In the genomic region with DNA sequence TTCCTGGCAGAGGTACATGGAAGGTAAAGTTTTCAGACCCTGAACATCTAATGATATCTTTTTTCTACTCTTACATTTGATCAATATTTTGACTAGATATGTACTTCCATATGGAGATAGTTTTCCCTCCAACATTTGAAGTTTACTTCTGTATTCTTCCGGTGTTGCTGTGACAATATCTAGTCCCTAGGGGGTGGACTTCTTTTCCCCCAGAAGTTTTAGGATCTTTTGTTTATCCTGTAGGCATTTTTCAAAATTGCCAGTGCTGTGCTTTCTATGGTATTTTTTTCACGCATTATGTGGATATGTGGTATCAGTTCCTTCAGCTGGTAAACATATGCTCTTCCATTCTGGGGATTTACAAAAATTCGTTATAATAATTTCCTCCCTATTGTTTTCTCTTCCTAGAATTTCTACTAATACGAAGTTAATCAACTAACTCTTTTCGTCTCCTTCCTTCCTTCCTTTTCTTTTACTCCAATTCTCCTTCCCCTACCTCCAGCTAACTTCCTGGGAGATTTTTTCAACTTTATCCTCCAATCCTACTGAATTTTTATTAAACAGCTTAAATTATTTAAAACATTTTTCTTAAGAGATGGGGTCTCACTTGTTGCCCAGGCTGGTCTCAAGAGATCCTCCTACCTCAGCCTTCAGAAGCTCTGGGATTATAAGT, we compare ENCODE assay signal across 21 cellular contexts. TPM values are rescaled to one million over a fixed set of nuclear protein-coding genes. Genes with fewer than 3 reads are reported as not detected.
A peak's percentile ranks its signal among the peaks of the same experiment; 100 is the strongest.
DNase-seq lines count a peak whose midpoint lies in the region; ATAC-seq and TF ChIP-seq lines count a peak whose summit lies in the region.
"Had no signal": no experiment of that assay in that cellular context is flagged by ENCODE, and none has a peak within 500 bp of the region (broad histone marks: within the 10 kb centered on the region; RNA-seq: fewer than 3 reads in every experiment).

No MANE protein-coding gene starts in this region.

- peaks cover 22% of the 10 kb centered on the region for H3K27me3 ChIP-seq in BE2C
- H3K27me3 ChIP-seq in HCT116 (ENCODE audit: insufficient read depth, low read length): peaks cover 19% of the 10 kb centered on the region; the same call in 1 of the 2 replicates

- H3K9me2 ChIP-seq in HCT116 (ENCODE audit: insufficient read depth): no peaks in the 10 kb centered on the region

- H3K4me3 Mint-ChIP-seq in WTC11 (no peak overlapping the region), mesothelial cell of epicardium (no peak overlapping the region)
- H3K4me3 Mint-ChIP-seq: CD14-positive monocyte; CD8-positive, alpha-beta memory T cell had no signal

- H3K79me2 ChIP-seq in HCT116 (ENCODE audit: insufficient read depth, low read length): no peaks in the 10 kb centered on the region

- no peaks in the 10 kb centered on the region for H3K36me3 ChIP-seq in BE2C
- H3K36me3 ChIP-seq in HCT116 (ENCODE audit: control insufficient read depth in 1 of 2, insufficient read depth in 2 of 2, low read length in 2 of 2): no peaks in the 10 kb centered on the region
- H3K36me3 ChIP-seq: Peyer's patch had no signal

- no peak for DNase-seq in BE2C
- DNase-seq in HCT116 (ENCODE audit: low read depth, low spot score): no peak
- DNase-seq in WTC11 (ENCODE audit: low spot score): no peak
- DNase-seq in mesothelial cell of epicardium (ENCODE audit: low spot score in 2 of 2, unreplicated experiment in 2 of 2): no peak
- DNase-seq in GM20000 (ENCODE audit: low spot score): no peak
- DNase-seq in H4 (ENCODE audit: low spot score): no peak
- no peak for DNase-seq in GM19240 (ENCODE audit: insufficient read length, low spot score)
- DNase-seq: CD8-positive, alpha-beta memory T cell; EL; GF-D8; KBM-7; MM.1S; NCI-H1417 treated with DMSO at 0.1 percent for 48 hours; NCI-H1694 treated with DMSO at 0.1 percent for 48 hours; NCI-H2081; NCI-H2227 treated with DMSO at 0.1 percent for 48 hours; NCI-H526 treated with DMSO at 0.1 percent for 48 hours; Peyer's patch; SIG-M5 had no signal

- H3K27me3 Mint-ChIP-seq in WTC11 (ENCODE audit: low read depth) (peaks cover 27% of the 10 kb centered on the region), mesothelial cell of epicardium (ENCODE audit: low read depth) (peaks cover 56% of the 10 kb centered on the region)

- H4K20me1 ChIP-seq in HCT116 (ENCODE audit: insufficient read depth): no peaks in the 10 kb centered on the region

- H3K27ac ChIP-seq in HCT116 (ENCODE audit: low read depth, low read length): no peak overlapping the region
- H3K27ac ChIP-seq: Peyer's patch, SK-N-MC had no signal

- RAD21 ChIA-PET in HCT116 (lab: Charles Lee; ENCODE audit: low non-redundant PET in 1 of 2, low total read pairs in 2 of 2, uncharacterized antibody in 2 of 2, unreplicated experiment in 2 of 2): no interaction called here

- H3K9me3 ChIP-seq in BE2C (no peaks in the 10 kb centered on the region), HCT116 (ENCODE audit: control insufficient read depth in 1 of 2, insufficient read depth in 1 of 2, low read depth in 1 of 2, low read length in 2 of 2) (no peaks in the 10 kb centered on the region)

- ATAC-seq in HCT116 (no peak), WTC11 (no peak)

- no peak overlapping the region for H3K4me2 ChIP-seq in HCT116 (ENCODE audit: low read length)

- H3K9me3 Mint-ChIP-seq in WTC11 (no peaks in the 10 kb centered on the region), mesothelial cell of epicardium (no peaks in the 10 kb centered on the region)
- H3K9me3 Mint-ChIP-seq: CD8-positive, alpha-beta memory T cell had no signal

- no peak overlapping the region for H3K9ac ChIP-seq in HCT116 (ENCODE audit: low read length)

- H3K4me1 Mint-ChIP-seq in WTC11 (no peaks in the 10 kb centered on the region), mesothelial cell of epicardium (no peaks in the 10 kb centered on the region)
- H3K4me1 Mint-ChIP-seq: CD14-positive monocyte; CD8-positive, alpha-beta memory T cell had no signal

- intact Hi-C loops in HCT116 (cut with micrococcal nuclease): no loop called here

- no peak for TF ChIP-seq RAD21 in HCT116 (IDR thresholded peaks at IDR 0.05; ENCODE audit: low read depth)

- no peak for TF ChIP-seq POLR2A in HCT116 (IDR thresholded peaks at IDR 0.05; ENCODE audit: borderline replicate concordance, extremely low read depth, insufficient read depth, insufficient read length)

- H3K4me3 ChIP-seq in BE2C (ENCODE audit: low read depth, low read length) (no peak overlapping the region), HCT116 (replicated peaks in 1 of 2; ENCODE audit: low read depth in 1 of 2, low read length in 2 of 2) (no peak overlapping the region)
- H3K4me3 ChIP-seq: Peyer's patch, SK-N-MC had no signal

- POLR2A ChIA-PET in HCT116 (lab: Charles Lee) (no interaction called here), WTC11 (lab: Charles Lee) (no interaction called here)

- H3K4me1 ChIP-seq in BE2C (no peaks in the 10 kb centered on the region), HCT116 (ENCODE audit: control insufficient read depth in 1 of 2, insufficient read depth in 2 of 2, low read length in 2 of 2) (peaks cover 0 to 4% of the 10 kb centered on the region in 2 experiments; a peak in 2 of 4 replicates)
- H3K4me1 ChIP-seq: Peyer's patch had no signal

- no peaks in the 10 kb centered on the region for H3K36me3 Mint-ChIP-seq in WTC11
- H3K36me3 Mint-ChIP-seq in mesothelial cell of epicardium: no peaks in the 10 kb centered on the region
- H3K36me3 Mint-ChIP-seq: CD14-positive monocyte had no signal

- no peak overlapping the region for H2AFZ ChIP-seq in HCT116 (ENCODE audit: low read depth, low read length, poor library complexity, severe bottlenecking)

- no TSS peak for BruUV-seq in HCT116 (replicated peaks; lab: Mats Ljungman, UMichigan)

- no peak overlapping the region for H3K27ac Mint-ChIP-seq in WTC11
- H3K27ac Mint-ChIP-seq in mesothelial cell of epicardium: no peak overlapping the region
- H3K27ac Mint-ChIP-seq: CD8-positive, alpha-beta memory T cell had no signal

- TF ChIP-seq CTCF in BE2C (IDR thresholded peaks at IDR 0.05; ENCODE audit: low read depth, low read length): 0 out of 2 replicates have a peak, but pooled peaks have one; percentile 9
- TF ChIP-seq CTCF in HCT116 (IDR thresholded peaks at IDR 0.05 in 2 of 3, conservative IDR thresholded peaks at IDR 0.05 in 1 of 3; ENCODE audit: borderline replicate concordance in 1 of 3, insufficient read depth in 1 of 3, low read depth in 2 of 3, low read length in 2 of 3): peak in 2 of 3 experiments; percentile 21 to 33; a peak in 2 of 6 replicates
- no peak for TF ChIP-seq CTCF in WTC11 (IDR thresholded peaks at IDR 0.05)
- TF ChIP-seq CTCF in mesothelial cell of epicardium (IDR thresholded peaks at IDR 0.05; ENCODE audit: unreplicated experiment): peak; percentile 30
- TF ChIP-seq CTCF in GM20000 (IDR thresholded peaks at IDR 0.05; ENCODE audit: extremely low read depth, missing control alignments): no peak

- CTCF ChIA-PET in HCT116 (lab: Charles Lee): no interaction called here
- CTCF ChIA-PET in WTC11 (lab: Charles Lee): interaction anchor here (0.9 to 2.5 kb wide), 3 partner anchors 9 to 22 kb away, joined by 3 to 10 read pairs (median 3); no protein-coding TSS in a partner anchor

TF ChIP-seq in HCT116, 20 proteins besides CTCF, POLR2A, EP300 and RAD21:
- TF ChIP-seq ATF3 (IDR thresholded peaks at IDR 0.05): no peak
- TF ChIP-seq SIN3A (IDR thresholded peaks at IDR 0.05; ENCODE audit: low read depth): no peak
TF ChIP-seq in HCT116: peak in this region for 0.

TF ChIP-seq in WTC11, 78 proteins besides CTCF, POLR2A, EP300 and RAD21:
- no peak for TF ChIP-seq SMAD3 (CRISPR knock-in tag; IDR thresholded peaks at IDR 0.05; ENCODE audit: borderline replicate concordance)
- 0 out of 2 replicates have a peak, but pooled peaks have one; percentile 69 for TF ChIP-seq ZNF512 (CRISPR knock-in tag; IDR thresholded peaks at IDR 0.05; ENCODE audit: borderline replicate concordance)

RNA-seq across cellular contexts. Expression of gene ZNHIT3, which starts 26.1 kb away (rescaled TPM):
- polyA plus RNA-seq in BE2C (2012; ENCODE audit: insufficient read depth, insufficient read length, low read depth): 159 TPM
- 33.9 TPM for total RNA-seq in HCT116 (2021; ENCODE audit: unreplicated experiment)
- 38.5 and 44.5 TPM in 2 replicates for polyA plus RNA-seq in HCT116 (2012)
- 44.4 to 47.3 TPM (median 47.0 TPM) in 3 replicates for total RNA-seq in WTC11 (2021)
- 34.8 to 37.2 TPM (median 35.6 TPM) in 3 replicates for total RNA-seq in mesothelial cell of epicardium
- 44.9 and 62.0 TPM in 2 replicates for total RNA-seq in H4 (2014; rRNA removed; shearing (Covaris generic))

Comparison
In these comparisons a context has a peak if more than half of its experiments do, and no peak if none do; other contexts are left out.
1. CTCF ChIP-seq: peak in BE2C (single experiment), HCT116 (2 of 3) and mesothelial cell of epicardium (single experiment); none in WTC11 (single experiment) and GM20000 (single experiment).